ENCODE assay signal across 1 cellular context in the genomic region with DNA sequence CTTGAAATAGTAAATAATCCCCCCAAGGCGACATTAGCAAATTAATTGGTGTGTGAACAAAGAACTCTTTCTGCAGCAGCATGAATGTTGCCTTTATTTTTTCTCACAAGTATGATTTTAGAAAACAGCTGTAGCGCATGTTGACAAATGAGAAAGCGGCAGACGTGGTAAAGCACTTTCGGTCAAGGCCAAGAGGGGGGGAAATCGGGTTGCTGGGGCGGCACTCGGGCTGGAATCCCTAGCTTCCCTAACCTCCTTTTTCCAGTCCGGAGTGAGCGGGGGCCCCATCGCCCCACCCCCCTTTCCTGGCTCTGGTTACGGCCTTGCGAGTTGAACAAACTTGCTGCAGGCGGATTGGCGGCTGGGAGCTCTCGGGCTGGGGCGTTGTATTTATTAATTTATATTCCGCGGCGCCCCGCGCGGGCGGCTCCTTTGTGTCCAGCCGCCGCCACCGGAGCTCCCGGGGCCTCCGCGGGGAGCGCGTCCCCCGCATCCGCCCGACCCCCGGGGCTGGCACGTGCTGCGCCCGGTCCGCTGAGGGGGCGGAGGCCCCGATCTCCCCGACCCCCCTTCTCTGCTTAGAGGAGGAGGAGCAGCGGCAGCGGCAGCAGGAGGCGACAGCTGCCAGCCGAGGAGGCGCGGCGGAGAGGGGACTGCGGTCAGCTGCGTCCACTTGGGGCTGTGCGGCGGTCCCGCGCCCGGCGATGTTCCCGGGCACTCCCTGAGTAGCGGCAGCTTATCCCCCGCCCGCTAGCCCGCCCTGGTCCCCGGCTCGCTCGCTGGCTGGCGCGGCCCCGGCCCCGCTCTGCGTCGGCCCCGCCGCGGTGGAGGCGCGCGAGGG.
TF ChIP-seq lines count a peak whose summit lies in the region.

A gene with protein sequence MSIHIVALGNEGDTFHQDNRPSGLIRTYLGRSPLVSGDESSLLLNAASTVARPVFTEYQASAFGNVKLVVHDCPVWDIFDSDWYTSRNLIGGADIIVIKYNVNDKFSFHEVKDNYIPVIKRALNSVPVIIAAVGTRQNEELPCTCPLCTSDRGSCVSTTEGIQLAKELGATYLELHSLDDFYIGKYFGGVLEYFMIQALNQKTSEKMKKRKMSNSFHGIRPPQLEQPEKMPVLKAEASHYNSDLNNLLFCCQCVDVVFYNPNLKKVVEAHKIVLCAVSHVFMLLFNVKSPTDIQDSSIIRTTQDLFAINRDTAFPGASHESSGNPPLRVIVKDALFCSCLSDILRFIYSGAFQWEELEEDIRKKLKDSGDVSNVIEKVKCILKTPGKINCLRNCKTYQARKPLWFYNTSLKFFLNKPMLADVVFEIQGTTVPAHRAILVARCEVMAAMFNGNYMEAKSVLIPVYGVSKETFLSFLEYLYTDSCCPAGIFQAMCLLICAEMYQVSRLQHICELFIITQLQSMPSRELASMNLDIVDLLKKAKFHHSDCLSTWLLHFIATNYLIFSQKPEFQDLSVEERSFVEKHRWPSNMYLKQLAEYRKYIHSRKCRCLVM (plus strand): TSS at position 607 of the 841 bp plus-strand sequence. CDS start 347 bp downstream, outside the sequence.

TF ChIP-seq in HepG2, 621 proteins besides CTCF, POLR2A, EP300 and RAD21 (continued from another document):
- TF ChIP-seq, protein P1, sequence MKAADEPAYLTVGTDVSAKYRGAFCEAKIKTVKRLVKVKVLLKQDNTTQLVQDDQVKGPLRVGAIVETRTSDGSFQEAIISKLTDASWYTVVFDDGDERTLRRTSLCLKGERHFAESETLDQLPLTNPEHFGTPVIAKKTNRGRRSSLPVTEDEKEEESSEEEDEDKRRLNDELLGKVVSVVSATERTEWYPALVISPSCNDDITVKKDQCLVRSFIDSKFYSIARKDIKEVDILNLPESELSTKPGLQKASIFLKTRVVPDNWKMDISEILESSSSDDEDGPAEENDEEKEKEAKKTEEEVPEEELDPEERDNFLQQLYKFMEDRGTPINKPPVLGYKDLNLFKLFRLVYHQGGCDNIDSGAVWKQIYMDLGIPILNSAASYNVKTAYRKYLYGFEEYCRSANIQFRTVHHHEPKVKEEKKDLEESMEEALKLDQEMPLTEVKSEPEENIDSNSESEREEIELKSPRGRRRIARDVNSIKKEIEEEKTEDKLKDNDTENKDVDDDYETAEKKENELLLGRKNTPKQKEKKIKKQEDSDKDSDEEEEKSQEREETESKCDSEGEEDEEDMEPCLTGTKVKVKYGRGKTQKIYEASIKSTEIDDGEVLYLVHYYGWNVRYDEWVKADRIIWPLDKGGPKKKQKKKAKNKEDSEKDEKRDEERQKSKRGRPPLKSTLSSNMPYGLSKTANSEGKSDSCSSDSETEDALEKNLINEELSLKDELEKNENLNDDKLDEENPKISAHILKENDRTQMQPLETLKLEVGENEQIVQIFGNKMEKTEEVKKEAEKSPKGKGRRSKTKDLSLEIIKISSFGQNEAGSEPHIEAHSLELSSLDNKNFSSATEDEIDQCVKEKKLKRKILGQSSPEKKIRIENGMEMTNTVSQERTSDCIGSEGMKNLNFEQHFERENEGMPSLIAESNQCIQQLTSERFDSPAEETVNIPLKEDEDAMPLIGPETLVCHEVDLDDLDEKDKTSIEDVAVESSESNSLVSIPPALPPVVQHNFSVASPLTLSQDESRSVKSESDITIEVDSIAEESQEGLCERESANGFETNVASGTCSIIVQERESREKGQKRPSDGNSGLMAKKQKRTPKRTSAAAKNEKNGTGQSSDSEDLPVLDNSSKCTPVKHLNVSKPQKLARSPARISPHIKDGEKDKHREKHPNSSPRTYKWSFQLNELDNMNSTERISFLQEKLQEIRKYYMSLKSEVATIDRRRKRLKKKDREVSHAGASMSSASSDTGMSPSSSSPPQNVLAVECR (CRISPR knock-in tag; IDR thresholded peaks at IDR 0.05; ENCODE audit: borderline replicate concordance), result peak; percentile 83
- TF ChIP-seq ZSCAN25 (CRISPR knock-in tag; IDR thresholded peaks at IDR 0.05), result no peak
- TF ChIP-seq IRX3 (CRISPR knock-in tag; IDR thresholded peaks at IDR 0.05; ENCODE audit: borderline replicate concordance, low read depth), result no peak
- TF ChIP-seq, protein P2, sequence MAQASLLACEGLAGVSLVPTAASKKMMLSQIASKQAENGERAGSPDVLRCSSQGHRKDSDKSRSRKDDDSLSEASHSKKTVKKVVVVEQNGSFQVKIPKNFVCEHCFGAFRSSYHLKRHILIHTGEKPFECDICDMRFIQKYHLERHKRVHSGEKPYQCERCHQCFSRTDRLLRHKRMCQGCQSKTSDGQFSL (CRISPR knock-in tag; IDR thresholded peaks at IDR 0.05), result peak; percentile 70; the same call in 1 of the 2 replicates
- TF ChIP-seq, protein P3, sequence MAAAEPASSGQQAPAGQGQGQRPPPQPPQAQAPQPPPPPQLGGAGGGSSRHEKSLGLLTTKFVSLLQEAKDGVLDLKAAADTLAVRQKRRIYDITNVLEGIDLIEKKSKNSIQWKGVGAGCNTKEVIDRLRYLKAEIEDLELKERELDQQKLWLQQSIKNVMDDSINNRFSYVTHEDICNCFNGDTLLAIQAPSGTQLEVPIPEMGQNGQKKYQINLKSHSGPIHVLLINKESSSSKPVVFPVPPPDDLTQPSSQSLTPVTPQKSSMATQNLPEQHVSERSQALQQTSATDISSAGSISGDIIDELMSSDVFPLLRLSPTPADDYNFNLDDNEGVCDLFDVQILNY (CRISPR knock-in tag; conservative IDR thresholded peaks at IDR 0.05), result no peak
- TF ChIP-seq ZMAT3 (CRISPR knock-in tag; conservative IDR thresholded peaks at IDR 0.05), result no peak
- TF ChIP-seq, protein P4, sequence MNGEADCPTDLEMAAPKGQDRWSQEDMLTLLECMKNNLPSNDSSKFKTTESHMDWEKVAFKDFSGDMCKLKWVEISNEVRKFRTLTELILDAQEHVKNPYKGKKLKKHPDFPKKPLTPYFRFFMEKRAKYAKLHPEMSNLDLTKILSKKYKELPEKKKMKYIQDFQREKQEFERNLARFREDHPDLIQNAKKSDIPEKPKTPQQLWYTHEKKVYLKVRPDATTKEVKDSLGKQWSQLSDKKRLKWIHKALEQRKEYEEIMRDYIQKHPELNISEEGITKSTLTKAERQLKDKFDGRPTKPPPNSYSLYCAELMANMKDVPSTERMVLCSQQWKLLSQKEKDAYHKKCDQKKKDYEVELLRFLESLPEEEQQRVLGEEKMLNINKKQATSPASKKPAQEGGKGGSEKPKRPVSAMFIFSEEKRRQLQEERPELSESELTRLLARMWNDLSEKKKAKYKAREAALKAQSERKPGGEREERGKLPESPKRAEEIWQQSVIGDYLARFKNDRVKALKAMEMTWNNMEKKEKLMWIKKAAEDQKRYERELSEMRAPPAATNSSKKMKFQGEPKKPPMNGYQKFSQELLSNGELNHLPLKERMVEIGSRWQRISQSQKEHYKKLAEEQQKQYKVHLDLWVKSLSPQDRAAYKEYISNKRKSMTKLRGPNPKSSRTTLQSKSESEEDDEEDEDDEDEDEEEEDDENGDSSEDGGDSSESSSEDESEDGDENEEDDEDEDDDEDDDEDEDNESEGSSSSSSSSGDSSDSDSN (CRISPR knock-in tag; IDR thresholded peaks at IDR 0.05), result peak; percentile 93
- 0 out of 2 replicates have a peak, but pooled peaks have one; percentile 2 for TF ChIP-seq ZNF331 (CRISPR knock-in tag; IDR thresholded peaks at IDR 0.05)
- no peak for TF ChIP-seq HNRNPUL1 (IDR thresholded peaks at IDR 0.05; ENCODE audit: low read depth, low read length)
- TF ChIP-seq RELA (CRISPR knock-in tag; IDR thresholded peaks at IDR 0.05), result no peak
- no peak for TF ChIP-seq ZNF572 (CRISPR knock-in tag; IDR thresholded peaks at IDR 0.05)
- 0 out of 2 replicates have a peak, but pooled peaks have one; percentile 8 for TF ChIP-seq POGZ (CRISPR knock-in tag; IDR thresholded peaks at IDR 0.05)
- no peak for TF ChIP-seq NR2F2 (IDR thresholded peaks at IDR 0.05; ENCODE audit: borderline replicate concordance, low read depth)
- TF ChIP-seq FOXM1 (CRISPR knock-in tag; IDR thresholded peaks at IDR 0.05), result no peak
- peak; percentile 22 for TF ChIP-seq SKI (IDR thresholded peaks at IDR 0.05; ENCODE audit: partially characterized antibody)
- no peak for TF ChIP-seq PLRG1 (conservative IDR thresholded peaks at IDR 0.05)
- TF ChIP-seq, protein P5, sequence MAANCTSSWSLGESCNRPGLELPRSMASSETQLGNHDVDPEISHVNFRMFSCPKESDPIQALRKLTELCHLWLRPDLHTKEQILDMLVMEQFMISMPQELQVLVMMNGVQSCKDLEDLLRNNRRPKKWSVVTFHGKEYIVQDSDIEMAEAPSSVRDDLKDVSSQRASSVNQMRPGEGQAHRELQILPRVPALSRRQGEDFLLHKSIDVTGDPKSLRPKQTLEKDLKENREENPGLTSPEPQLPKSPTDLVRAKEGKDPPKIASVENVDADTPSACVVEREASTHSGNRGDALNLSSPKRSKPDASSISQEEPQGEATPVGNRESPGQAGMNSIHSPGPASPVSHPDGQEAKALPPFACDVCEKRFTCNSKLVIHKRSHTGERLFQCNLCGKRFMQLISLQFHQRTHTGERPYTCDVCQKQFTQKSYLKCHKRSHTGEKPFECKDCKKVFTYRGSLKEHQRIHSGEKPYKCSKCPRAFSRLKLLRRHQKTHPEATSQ (CRISPR knock-in tag; IDR thresholded peaks at IDR 0.05; ENCODE audit: borderline replicate concordance), result no peak
- TF ChIP-seq, protein P6, sequence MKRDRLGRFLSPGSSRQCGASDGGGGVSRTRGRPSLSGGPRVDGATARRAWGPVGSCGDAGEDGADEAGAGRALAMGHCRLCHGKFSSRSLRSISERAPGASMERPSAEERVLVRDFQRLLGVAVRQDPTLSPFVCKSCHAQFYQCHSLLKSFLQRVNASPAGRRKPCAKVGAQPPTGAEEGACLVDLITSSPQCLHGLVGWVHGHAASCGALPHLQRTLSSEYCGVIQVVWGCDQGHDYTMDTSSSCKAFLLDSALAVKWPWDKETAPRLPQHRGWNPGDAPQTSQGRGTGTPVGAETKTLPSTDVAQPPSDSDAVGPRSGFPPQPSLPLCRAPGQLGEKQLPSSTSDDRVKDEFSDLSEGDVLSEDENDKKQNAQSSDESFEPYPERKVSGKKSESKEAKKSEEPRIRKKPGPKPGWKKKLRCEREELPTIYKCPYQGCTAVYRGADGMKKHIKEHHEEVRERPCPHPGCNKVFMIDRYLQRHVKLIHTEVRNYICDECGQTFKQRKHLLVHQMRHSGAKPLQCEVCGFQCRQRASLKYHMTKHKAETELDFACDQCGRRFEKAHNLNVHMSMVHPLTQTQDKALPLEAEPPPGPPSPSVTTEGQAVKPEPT (CRISPR knock-in tag; IDR thresholded peaks at IDR 0.05; ENCODE audit: low read depth), result 0 out of 2 replicates have a peak, but pooled peaks have one; percentile 69
- no peak for TF ChIP-seq DMAP1 (CRISPR knock-in tag; IDR thresholded peaks at IDR 0.05)
- TF ChIP-seq, protein P7, sequence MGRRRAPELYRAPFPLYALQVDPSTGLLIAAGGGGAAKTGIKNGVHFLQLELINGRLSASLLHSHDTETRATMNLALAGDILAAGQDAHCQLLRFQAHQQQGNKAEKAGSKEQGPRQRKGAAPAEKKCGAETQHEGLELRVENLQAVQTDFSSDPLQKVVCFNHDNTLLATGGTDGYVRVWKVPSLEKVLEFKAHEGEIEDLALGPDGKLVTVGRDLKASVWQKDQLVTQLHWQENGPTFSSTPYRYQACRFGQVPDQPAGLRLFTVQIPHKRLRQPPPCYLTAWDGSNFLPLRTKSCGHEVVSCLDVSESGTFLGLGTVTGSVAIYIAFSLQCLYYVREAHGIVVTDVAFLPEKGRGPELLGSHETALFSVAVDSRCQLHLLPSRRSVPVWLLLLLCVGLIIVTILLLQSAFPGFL (CRISPR knock-in tag; IDR thresholded peaks at IDR 0.05), result no peak
- TF ChIP-seq, protein P8, sequence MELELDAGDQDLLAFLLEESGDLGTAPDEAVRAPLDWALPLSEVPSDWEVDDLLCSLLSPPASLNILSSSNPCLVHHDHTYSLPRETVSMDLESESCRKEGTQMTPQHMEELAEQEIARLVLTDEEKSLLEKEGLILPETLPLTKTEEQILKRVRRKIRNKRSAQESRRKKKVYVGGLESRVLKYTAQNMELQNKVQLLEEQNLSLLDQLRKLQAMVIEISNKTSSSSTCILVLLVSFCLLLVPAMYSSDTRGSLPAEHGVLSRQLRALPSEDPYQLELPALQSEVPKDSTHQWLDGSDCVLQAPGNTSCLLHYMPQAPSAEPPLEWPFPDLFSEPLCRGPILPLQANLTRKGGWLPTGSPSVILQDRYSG (CRISPR knock-in tag; IDR thresholded peaks at IDR 0.05), result no peak
- TF ChIP-seq, protein P9, sequence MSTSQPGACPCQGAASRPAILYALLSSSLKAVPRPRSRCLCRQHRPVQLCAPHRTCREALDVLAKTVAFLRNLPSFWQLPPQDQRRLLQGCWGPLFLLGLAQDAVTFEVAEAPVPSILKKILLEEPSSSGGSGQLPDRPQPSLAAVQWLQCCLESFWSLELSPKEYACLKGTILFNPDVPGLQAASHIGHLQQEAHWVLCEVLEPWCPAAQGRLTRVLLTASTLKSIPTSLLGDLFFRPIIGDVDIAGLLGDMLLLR (CRISPR knock-in tag; IDR thresholded peaks at IDR 0.05), result no peak; the same call in 1 of the 2 replicates
- TF ChIP-seq ZNF225 (CRISPR knock-in tag; IDR thresholded peaks at IDR 0.05), result no peak
- TF ChIP-seq, protein P10, sequence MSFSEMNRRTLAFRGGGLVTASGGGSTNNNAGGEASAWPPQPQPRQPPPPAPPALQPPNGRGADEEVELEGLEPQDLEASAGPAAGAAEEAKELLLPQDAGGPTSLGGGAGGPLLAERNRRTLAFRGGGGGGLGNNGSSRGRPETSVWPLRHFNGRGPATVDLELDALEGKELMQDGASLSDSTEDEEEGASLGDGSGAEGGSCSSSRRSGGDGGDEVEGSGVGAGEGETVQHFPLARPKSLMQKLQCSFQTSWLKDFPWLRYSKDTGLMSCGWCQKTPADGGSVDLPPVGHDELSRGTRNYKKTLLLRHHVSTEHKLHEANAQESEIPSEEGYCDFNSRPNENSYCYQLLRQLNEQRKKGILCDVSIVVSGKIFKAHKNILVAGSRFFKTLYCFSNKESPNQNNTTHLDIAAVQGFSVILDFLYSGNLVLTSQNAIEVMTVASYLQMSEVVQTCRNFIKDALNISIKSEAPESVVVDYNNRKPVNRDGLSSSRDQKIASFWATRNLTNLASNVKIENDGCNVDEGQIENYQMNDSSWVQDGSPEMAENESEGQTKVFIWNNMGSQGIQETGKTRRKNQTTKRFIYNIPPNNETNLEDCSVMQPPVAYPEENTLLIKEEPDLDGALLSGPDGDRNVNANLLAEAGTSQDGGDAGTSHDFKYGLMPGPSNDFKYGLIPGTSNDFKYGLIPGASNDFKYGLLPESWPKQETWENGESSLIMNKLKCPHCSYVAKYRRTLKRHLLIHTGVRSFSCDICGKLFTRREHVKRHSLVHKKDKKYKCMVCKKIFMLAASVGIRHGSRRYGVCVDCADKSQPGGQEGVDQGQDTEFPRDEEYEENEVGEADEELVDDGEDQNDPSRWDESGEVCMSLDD (CRISPR knock-in tag; IDR thresholded peaks at IDR 0.05; ENCODE audit: borderline replicate concordance), result no peak
- TF ChIP-seq, protein P11, sequence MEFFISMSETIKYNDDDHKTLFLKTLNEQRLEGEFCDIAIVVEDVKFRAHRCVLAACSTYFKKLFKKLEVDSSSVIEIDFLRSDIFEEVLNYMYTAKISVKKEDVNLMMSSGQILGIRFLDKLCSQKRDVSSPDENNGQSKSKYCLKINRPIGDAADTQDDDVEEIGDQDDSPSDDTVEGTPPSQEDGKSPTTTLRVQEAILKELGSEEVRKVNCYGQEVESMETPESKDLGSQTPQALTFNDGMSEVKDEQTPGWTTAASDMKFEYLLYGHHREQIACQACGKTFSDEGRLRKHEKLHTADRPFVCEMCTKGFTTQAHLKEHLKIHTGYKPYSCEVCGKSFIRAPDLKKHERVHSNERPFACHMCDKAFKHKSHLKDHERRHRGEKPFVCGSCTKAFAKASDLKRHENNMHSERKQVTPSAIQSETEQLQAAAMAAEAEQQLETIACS (CRISPR knock-in tag; IDR thresholded peaks at IDR 0.05), result no peak; the same call in 1 of the 2 replicates
